Comparison of ENCODE assay signal across 23 cellular contexts in the genomic region with DNA sequence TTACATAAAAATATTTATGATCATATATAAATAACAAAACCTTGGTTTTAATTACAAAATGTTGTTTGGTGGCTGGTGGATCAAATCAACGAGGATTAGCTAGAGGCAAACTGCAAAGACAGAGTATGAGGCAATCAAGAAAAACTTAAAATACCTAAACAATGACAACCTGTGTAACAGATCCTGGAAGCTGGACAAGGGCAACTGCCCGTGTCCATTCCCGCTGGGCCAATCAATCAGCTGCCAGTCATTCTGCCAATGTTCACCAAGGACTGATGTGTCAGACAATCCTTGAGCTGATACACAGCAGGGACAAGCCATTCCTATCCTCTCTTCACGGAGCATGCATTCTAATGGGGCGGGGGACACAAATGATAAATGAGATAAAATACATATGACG. TPM values are rescaled to one million over a fixed set of nuclear protein-coding genes. Genes with fewer than 3 reads are reported as not detected.
DNase-seq lines count a peak whose midpoint lies in the region; ATAC-seq, FAIRE-seq and TF ChIP-seq lines count a peak whose summit lies in the region.
"Had no signal": no experiment of that assay in that cellular context is flagged by ENCODE, and none has a peak within 500 bp of the region (broad histone marks: within the 10 kb centered on the region; RNA-seq: fewer than 3 reads in every experiment).

No MANE protein-coding gene starts in this region.

- no peak overlapping the region for H3K27ac Mint-ChIP-seq in Calu3 (ENCODE audit: unreplicated experiment)
- no peak overlapping the region for H3K27ac Mint-ChIP-seq in activated T-cell treated with anti-CD3 and anti-CD28 coated beads, Interleukin-2, amount 50 U/mL, for 24 hours
- H3K27ac Mint-ChIP-seq: activated CD4-positive, alpha-beta T cell treated with anti-CD3 and anti-CD28 coated beads, Interleukin-2, amount 10 ng/mL, durations not matched to agents 7 days and 5 days; activated T-helper 1 cell treated with anti-CD3 and anti-CD28 coated beads, Interleukin-12 subunit alpha, Interleukin-12 subunit beta, Interleukin-2, Interleukin-4 antibody, amounts not matched to agents 30 ng/mL and 10 ng/mL and 1 ng/mL, durations not matched to agents 14 hours and 24 hours and 36 hours; CD8-positive, alpha-beta T cell; T-helper 2 cell treated with Interferon-gamma antibody and Interleukin-4, amounts not matched to agents 5 μg/mL and 100 μg/mL, for 36 hours had no signal

- no peaks in the 10 kb centered on the region for H3K27me3 Mint-ChIP-seq in Calu3 (ENCODE audit: unreplicated experiment)
- H3K27me3 Mint-ChIP-seq in activated T-cell treated with anti-CD3 and anti-CD28 coated beads, Interleukin-2, amount 50 U/mL, for 24 hours: no peaks in the 10 kb centered on the region
- H3K27me3 Mint-ChIP-seq: activated naive CD4-positive, alpha-beta T cell treated with anti-CD3 and anti-CD28 coated beads, Interleukin-2, amount 50 U/mL, for 24 hours; stimulated activated memory B cell treated with anti-CD40 and anti-IgM and Interleukin-4, amounts not matched to agents 10 μg/mL and 1 μg/mL and 100 μg/mL, for 72 hours had no signal

- H3K4me1 Mint-ChIP-seq in Calu3 (ENCODE audit: low read depth, unreplicated experiment): peaks cover 11% of the 10 kb centered on the region
- peaks cover 17% of the 10 kb centered on the region for H3K4me1 Mint-ChIP-seq in activated T-cell treated with anti-CD3 and anti-CD28 coated beads, Interleukin-2, amount 50 U/mL, for 24 hours (ENCODE audit: low read depth)

- TF ChIP-seq CTCF in Calu3 (IDR thresholded peaks at IDR 0.05; ENCODE audit: unreplicated experiment): no peak

- DNase-seq in Calu3 (no peak), RCC 7860 (ENCODE audit: low spot score) (peak; percentile 92), kidney glomerular epithelial cell (lab: John Stamatoyannopoulos, UW) (peak; percentile 53)
- DNase-seq in stimulated activated CD8-positive, alpha-beta memory T cell treated with anti-CD3 and anti-CD28 coated beads, Interleukin-4, amount 100 ng/mL, for 48 hours: peak; percentile 14
- DNase-seq in activated T-cell treated with anti-CD3 and anti-CD28 coated beads, Interleukin-2, amount 50 U/mL, for 24 hours: no peak
- DNase-seq: activated CD4-positive, alpha-beta T cell treated with anti-CD3 and anti-CD28 coated beads, Interleukin-2, amount 10 ng/mL, durations not matched to agents 7 days and 5 days; aorta; CD8-positive, alpha-beta T cell; DMS53; KG1; kidney; MV-4-11; NCI-H146; NCI-H2171; NCI-H526; WERI-Rb-1 had no signal

- peak; percentile 93 for FAIRE-seq in RCC 7860 (lab: Jason Lieb, UNC)
- FAIRE-seq: G401.6, kidney had no signal

- no peaks in the 10 kb centered on the region for H3K9me3 Mint-ChIP-seq in Calu3 (ENCODE audit: low read depth, unreplicated experiment)
- H3K9me3 Mint-ChIP-seq in activated T-cell treated with anti-CD3 and anti-CD28 coated beads, Interleukin-2, amount 50 U/mL, for 24 hours: no peaks in the 10 kb centered on the region
- H3K9me3 Mint-ChIP-seq: activated CD4-positive, alpha-beta T cell treated with anti-CD3 and anti-CD28 coated beads, Interleukin-2, amount 10 ng/mL, durations not matched to agents 7 days and 5 days; activated naive CD4-positive, alpha-beta T cell treated with anti-CD3 and anti-CD28 coated beads, Interleukin-2, amount 50 U/mL, for 24 hours; activated T-helper 1 cell treated with anti-CD3 and anti-CD28 coated beads, Interleukin-12 subunit alpha, Interleukin-12 subunit beta, Interleukin-2, Interleukin-4 antibody, amounts not matched to agents 30 ng/mL and 10 ng/mL and 1 ng/mL, durations not matched to agents 14 hours and 24 hours and 36 hours; CD8-positive, alpha-beta T cell; stimulated activated memory B cell treated with anti-CD40 and anti-IgM and Interleukin-4, amounts not matched to agents 10 μg/mL and 1 μg/mL and 100 μg/mL, for 72 hours; T-helper 2 cell treated with Interferon-gamma antibody and Interleukin-4, amounts not matched to agents 5 μg/mL and 100 μg/mL, for 36 hours had no signal

- BruUV-seq in Calu3 (replicated peaks; lab: Mats Ljungman, UMichigan): no TSS peak

- peak overlapping the region; percentile 10 for H3K4me3 Mint-ChIP-seq in Calu3 (ENCODE audit: low read depth, unreplicated experiment)
- no peak overlapping the region for H3K4me3 Mint-ChIP-seq in activated T-cell treated with anti-CD3 and anti-CD28 coated beads, Interleukin-2, amount 50 U/mL, for 24 hours
- H3K4me3 Mint-ChIP-seq: CD8-positive, alpha-beta T cell; stimulated activated memory B cell treated with anti-CD40 and anti-IgM and Interleukin-4, amounts not matched to agents 10 μg/mL and 1 μg/mL and 100 μg/mL, for 72 hours had no signal

- ATAC-seq in GM21786 (IDR thresholded peaks at IDR 0.05; ENCODE audit: unreplicated experiment) (no peak), HG03095 (IDR thresholded peaks at IDR 0.05; ENCODE audit: unreplicated experiment) (no peak)
- ATAC-seq: CD8-positive, alpha-beta T cell; stimulated activated memory B cell treated with anti-CD40 and anti-IgM and Interleukin-4, amounts not matched to agents 10 μg/mL and 1 μg/mL and 100 μg/mL, for 72 hours had no signal

- CTCF ChIA-PET in Calu3 (lab: Charles Lee): no interaction called here

- H3K36me3 Mint-ChIP-seq in Calu3 (ENCODE audit: insufficient read depth, unreplicated experiment): peaks cover 20% of the 10 kb centered on the region
- peaks cover 6% of the 10 kb centered on the region for H3K36me3 Mint-ChIP-seq in activated T-cell treated with anti-CD3 and anti-CD28 coated beads, Interleukin-2, amount 50 U/mL, for 24 hours (ENCODE audit: low read depth)
- H3K36me3 Mint-ChIP-seq: activated naive CD4-positive, alpha-beta T cell treated with anti-CD3 and anti-CD28 coated beads, Interleukin-2, amount 50 U/mL, for 24 hours; stimulated activated memory B cell treated with anti-CD40 and anti-IgM and Interleukin-4, amounts not matched to agents 10 μg/mL and 1 μg/mL and 100 μg/mL, for 72 hours had no signal

- intact Hi-C loops in Calu3 (cut with micrococcal nuclease; ENCODE audit: unreplicated experiment): no loop called here

RNA-seq across cellular contexts. Expression of a gene that starts 3.2 kb away (rescaled TPM):
- 34.4 and 39.9 TPM in 2 replicates for total RNA-seq in Calu3 (2022)

Comparison
In these comparisons a context has a peak if more than half of its experiments do, and no peak if none do; other contexts are left out.
1. DNase-seq: peak in RCC 7860 (single experiment), kidney glomerular epithelial cell (single experiment) and stimulated activated CD8-positive, alpha-beta memory T cell treated with anti-CD3 and anti-CD28 coated beads, Interleukin-4, amount 100 ng/mL, for 48 hours (single experiment); none in Calu3 (single experiment) and activated T-cell treated with anti-CD3 and anti-CD28 coated beads, Interleukin-2, amount 50 U/mL, for 24 hours (single experiment).